Comparison of ENCODE assay signal across 33 cellular contexts in the genomic region with DNA sequence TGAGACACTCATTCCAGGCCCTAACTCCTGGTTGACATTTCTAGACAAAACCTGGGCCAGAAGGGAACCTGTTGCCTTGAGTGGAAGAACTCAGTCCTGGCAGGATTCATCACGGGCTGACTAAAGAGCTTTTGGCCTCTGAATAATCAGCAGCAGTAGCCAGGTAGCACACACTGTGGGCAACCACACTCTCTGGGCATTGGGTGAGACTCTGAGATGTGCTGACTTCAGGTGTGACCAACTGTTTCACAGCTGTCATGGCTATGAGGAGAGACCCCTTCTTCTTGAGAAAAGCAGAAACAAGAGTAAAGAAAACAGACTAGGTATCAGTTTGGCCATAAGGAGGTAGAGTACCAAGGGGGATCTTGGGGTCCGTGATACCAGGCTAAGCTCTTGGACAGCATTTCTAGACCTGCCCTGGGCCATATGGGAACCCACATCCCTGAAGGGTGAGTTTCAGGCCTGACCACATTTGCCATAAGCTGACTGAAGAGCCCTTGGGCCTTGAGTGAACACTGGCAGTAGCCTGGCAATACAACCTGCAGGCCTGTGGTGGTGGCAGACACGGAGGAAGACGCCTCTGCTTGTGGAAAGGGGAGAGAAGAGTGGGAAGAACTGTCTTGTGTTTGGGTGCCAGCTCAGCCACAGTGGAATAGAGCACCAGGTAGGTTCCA.
"Had no signal": no experiment of that assay in that cellular context is flagged by ENCODE, and none has a peak within 500 bp of the region (broad histone marks: within the 10 kb centered on the region; RNA-seq: fewer than 3 reads in every experiment).

No MANE protein-coding gene starts in this region.

- H3K4me3 ChIP-seq: MG63, PC-9, SJCRH30, SK-N-MC had no signal

- H3K4me2 ChIP-seq: PC-9 had no signal

- FAIRE-seq: RCC 7860 had no signal

- H3K36me3 ChIP-seq: MG63, SJCRH30 had no signal

- H2AFZ ChIP-seq: PC-9 had no signal

- ATAC-seq: Panc1, Right ventricle myocardium inferior, SK-N-SH treated with all-trans-retinoic acid at 6 μM for 48 hours, T-cell had no signal

- H3K27me3 ChIP-seq: MG63, SJCRH30 had no signal

- DNase-seq: Kasumi-1, MG63, MV-4-11, NCI-H1092, NCI-H1105, NCI-H1436, NCI-H146, NCI-H1694, NCI-H187, NCI-H1930, NCI-H2029 treated with DMSO at 0.1 percent for 48 hours, NCI-H2081 treated with DMSO at 0.1 percent for 48 hours, NCI-H2107, NCI-H2171, NCI-H226, NCI-H446 treated with DMSO at 0.1 percent for 48 hours, NCI-H510A, NCI-H524, NCI-H526, NCI-H69, NCI-H748 treated with DMSO at 0.1 percent for 48 hours, NCI-H82, PC-9, SHP77, SIG-M5, SJCRH30, T-cell had no signal

- H3K9me3 ChIP-seq: MG63, SJCRH30 had no signal

- H3K27ac ChIP-seq: PC-9, RWPE1, SJCRH30, SK-N-MC had no signal

- H3K4me1 ChIP-seq: SJCRH30 had no signal
